Comparison of ENCODE assay signal across 1 cellular context in the genomic region with DNA sequence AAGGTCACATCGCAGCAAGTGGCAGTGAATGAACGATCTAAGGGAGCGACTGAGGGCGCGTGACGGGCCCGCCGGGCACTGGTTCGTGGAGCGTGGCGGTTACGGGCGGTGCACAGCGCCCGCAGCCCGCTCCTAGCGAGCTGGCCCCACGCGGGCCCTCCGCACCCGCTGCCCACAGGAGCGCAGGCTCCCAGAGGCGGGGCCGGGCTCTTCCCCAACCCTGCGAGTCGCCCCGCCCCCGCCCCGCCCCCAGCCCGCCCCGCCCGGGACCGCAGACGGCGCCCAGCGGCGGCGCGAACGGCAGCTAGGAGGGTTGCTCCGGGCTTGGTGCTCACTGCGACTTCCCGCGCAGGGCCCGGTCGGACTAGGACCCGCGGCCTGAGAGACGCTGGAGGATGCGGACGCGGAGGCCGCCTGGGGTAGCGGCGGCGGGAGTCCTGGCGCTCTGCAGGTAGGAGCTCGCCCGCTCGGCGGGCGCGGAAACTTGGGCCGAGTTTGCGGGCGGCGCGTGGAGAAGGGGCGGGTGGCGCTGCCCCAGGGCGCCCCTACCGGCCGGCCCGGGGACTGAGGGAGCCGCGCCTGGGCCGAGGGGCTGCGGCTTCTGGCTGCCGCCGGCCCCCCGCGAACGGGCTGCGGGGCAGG.
TF ChIP-seq lines count a peak whose summit lies in the region.

TSS of gene C15orf39 (plus strand) at position 274 of the 642 bp plus-strand sequence. CDS start 4,167 bp downstream, outside the sequence.

TF ChIP-seq in HEK293, 187 proteins besides CTCF, POLR2A, EP300 and RAD21 (continued from another document and continues in another):
- TF ChIP-seq, protein P1, sequence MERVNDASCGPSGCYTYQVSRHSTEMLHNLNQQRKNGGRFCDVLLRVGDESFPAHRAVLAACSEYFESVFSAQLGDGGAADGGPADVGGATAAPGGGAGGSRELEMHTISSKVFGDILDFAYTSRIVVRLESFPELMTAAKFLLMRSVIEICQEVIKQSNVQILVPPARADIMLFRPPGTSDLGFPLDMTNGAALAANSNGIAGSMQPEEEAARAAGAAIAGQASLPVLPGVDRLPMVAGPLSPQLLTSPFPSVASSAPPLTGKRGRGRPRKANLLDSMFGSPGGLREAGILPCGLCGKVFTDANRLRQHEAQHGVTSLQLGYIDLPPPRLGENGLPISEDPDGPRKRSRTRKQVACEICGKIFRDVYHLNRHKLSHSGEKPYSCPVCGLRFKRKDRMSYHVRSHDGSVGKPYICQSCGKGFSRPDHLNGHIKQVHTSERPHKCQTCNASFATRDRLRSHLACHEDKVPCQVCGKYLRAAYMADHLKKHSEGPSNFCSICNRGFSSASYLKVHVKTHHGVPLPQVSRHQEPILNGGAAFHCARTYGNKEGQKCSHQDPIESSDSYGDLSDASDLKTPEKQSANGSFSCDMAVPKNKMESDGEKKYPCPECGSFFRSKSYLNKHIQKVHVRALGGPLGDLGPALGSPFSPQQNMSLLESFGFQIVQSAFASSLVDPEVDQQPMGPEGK (tag by site-specific recombination; IDR thresholded peaks at IDR 0.05), result no peak
- no peak for TF ChIP-seq ELK4 (IDR thresholded peaks at IDR 0.05; ENCODE audit: borderline replicate concordance, low read depth, low read length)
- no peak for TF ChIP-seq ATF2 (tag by site-specific recombination; IDR thresholded peaks at IDR 0.05; ENCODE audit: low read depth)
- no peak for TF ChIP-seq ZNF132 (tag by site-specific recombination; IDR thresholded peaks at IDR 0.05; ENCODE audit: borderline replicate concordance)
- 0 out of 2 replicates have a peak, but pooled peaks have one; percentile 26 for TF ChIP-seq ZBTB6 (tag by site-specific recombination; IDR thresholded peaks at IDR 0.05)
- TF ChIP-seq ZNF423 (tag by site-specific recombination; IDR thresholded peaks at IDR 0.05), result no peak
- TF ChIP-seq ZNF645 (tag by site-specific recombination; IDR thresholded peaks at IDR 0.05), result no peak
- TF ChIP-seq, protein P2, sequence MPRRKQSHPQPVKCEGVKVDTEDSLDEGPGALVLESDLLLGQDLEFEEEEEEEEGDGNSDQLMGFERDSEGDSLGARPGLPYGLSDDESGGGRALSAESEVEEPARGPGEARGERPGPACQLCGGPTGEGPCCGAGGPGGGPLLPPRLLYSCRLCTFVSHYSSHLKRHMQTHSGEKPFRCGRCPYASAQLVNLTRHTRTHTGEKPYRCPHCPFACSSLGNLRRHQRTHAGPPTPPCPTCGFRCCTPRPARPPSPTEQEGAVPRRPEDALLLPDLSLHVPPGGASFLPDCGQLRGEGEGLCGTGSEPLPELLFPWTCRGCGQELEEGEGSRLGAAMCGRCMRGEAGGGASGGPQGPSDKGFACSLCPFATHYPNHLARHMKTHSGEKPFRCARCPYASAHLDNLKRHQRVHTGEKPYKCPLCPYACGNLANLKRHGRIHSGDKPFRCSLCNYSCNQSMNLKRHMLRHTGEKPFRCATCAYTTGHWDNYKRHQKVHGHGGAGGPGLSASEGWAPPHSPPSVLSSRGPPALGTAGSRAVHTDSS (tag by site-specific recombination; IDR thresholded peaks at IDR 0.05), result peak; percentile 23; the same call in 1 of the 2 replicates
- 0 out of 2 replicates have a peak, but pooled peaks have one; percentile 69 for TF ChIP-seq ZSCAN23 (tag by site-specific recombination; IDR thresholded peaks at IDR 0.05)
- TF ChIP-seq ZNF23 (tag by site-specific recombination; IDR thresholded peaks at IDR 0.05; ENCODE audit: borderline replicate concordance), result no peak
- TF ChIP-seq ZNF302 (tag by site-specific recombination; IDR thresholded peaks at IDR 0.05; ENCODE audit: low read depth), result no peak
- TF ChIP-seq MEIS1 (CRISPR knock-in tag; IDR thresholded peaks at IDR 0.05; ENCODE audit: borderline replicate concordance), result no peak
- TF ChIP-seq ZNF274 (IDR thresholded peaks at IDR 0.05; ENCODE audit: low read length), result no peak
- no peak for TF ChIP-seq ZNF274 (tag by site-specific recombination; IDR thresholded peaks at IDR 0.05; ENCODE audit: borderline replicate concordance)
- no peak for TF ChIP-seq ZNF777 (tag by site-specific recombination; IDR thresholded peaks at IDR 0.05; ENCODE audit: borderline replicate concordance)
- no peak for TF ChIP-seq ZNF560 (tag by site-specific recombination; IDR thresholded peaks at IDR 0.05; ENCODE audit: borderline replicate concordance)
- no peak for TF ChIP-seq FEZF1 (tag by site-specific recombination; IDR thresholded peaks at IDR 0.05)
- peak; percentile 72 for TF ChIP-seq ZNF596 (tag by site-specific recombination; IDR thresholded peaks at IDR 0.05)
- no peak for TF ChIP-seq ZNF555 (tag by site-specific recombination; conservative IDR thresholded peaks at IDR 0.05)
- peak; percentile 38; the same call in 1 of the 2 replicates for TF ChIP-seq ZNF610 (tag by site-specific recombination; IDR thresholded peaks at IDR 0.05; ENCODE audit: borderline replicate concordance)
- TF ChIP-seq ZNF214 (tag by site-specific recombination; IDR thresholded peaks at IDR 0.05; ENCODE audit: borderline replicate concordance), result no peak
- TF ChIP-seq ZNF248 (tag by site-specific recombination; IDR thresholded peaks at IDR 0.05), result no peak
- no peak for TF ChIP-seq ZNF239 (tag by site-specific recombination; IDR thresholded peaks at IDR 0.05)
- no peak for TF ChIP-seq BCL11B (tag by site-specific recombination; IDR thresholded peaks at IDR 0.05; ENCODE audit: low read depth)
- TF ChIP-seq, protein P3, sequence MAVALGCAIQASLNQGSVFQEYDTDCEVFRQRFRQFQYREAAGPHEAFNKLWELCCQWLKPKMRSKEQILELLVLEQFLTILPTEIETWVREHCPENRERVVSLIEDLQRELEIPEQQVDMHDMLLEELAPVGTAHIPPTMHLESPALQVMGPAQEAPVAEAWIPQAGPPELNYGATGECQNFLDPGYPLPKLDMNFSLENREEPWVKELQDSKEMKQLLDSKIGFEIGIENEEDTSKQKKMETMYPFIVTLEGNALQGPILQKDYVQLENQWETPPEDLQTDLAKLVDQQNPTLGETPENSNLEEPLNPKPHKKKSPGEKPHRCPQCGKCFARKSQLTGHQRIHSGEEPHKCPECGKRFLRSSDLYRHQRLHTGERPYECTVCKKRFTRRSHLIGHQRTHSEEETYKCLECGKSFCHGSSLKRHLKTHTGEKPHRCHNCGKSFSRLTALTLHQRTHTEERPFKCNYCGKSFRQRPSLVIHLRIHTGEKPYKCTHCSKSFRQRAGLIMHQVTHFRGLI (tag by site-specific recombination; IDR thresholded peaks at IDR 0.05), result 0 out of 2 replicates have a peak, but pooled peaks have one; percentile 10
- TF ChIP-seq, protein P4, sequence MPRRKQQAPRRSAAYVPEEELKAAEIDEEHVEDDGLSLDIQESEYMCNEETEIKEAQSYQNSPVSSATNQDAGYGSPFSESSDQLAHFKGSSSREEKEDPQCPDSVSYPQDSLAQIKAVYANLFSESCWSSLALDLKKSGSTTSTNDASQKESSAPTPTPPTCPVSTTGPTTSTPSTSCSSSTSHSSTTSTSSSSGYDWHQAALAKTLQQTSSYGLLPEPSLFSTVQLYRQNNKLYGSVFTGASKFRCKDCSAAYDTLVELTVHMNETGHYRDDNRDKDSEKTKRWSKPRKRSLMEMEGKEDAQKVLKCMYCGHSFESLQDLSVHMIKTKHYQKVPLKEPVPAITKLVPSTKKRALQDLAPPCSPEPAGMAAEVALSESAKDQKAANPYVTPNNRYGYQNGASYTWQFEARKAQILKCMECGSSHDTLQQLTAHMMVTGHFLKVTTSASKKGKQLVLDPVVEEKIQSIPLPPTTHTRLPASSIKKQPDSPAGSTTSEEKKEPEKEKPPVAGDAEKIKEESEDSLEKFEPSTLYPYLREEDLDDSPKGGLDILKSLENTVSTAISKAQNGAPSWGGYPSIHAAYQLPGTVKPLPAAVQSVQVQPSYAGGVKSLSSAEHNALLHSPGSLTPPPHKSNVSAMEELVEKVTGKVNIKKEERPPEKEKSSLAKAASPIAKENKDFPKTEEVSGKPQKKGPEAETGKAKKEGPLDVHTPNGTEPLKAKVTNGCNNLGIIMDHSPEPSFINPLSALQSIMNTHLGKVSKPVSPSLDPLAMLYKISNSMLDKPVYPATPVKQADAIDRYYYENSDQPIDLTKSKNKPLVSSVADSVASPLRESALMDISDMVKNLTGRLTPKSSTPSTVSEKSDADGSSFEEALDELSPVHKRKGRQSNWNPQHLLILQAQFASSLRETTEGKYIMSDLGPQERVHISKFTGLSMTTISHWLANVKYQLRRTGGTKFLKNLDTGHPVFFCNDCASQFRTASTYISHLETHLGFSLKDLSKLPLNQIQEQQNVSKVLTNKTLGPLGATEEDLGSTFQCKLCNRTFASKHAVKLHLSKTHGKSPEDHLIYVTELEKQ (tag by site-specific recombination; IDR thresholded peaks at IDR 0.05; ENCODE audit: borderline replicate concordance), result no peak
- TF ChIP-seq ZNF837 (tag by site-specific recombination; IDR thresholded peaks at IDR 0.05), result no peak
- no peak for TF ChIP-seq ZNF155 (tag by site-specific recombination; IDR thresholded peaks at IDR 0.05)
- TF ChIP-seq KLF9 (tag by site-specific recombination; IDR thresholded peaks at IDR 0.05; ENCODE audit: low read depth), result peak; percentile 84
- TF ChIP-seq ZNF626 (tag by site-specific recombination; IDR thresholded peaks at IDR 0.05), result no peak
- TF ChIP-seq TRIM28 (IDR thresholded peaks at IDR 0.05; ENCODE audit: borderline replicate concordance, low read length), result no peak
- no peak for TF ChIP-seq ZNF433 (tag by site-specific recombination; IDR thresholded peaks at IDR 0.05; ENCODE audit: low read depth)
- no peak for TF ChIP-seq GLI2 (tag by site-specific recombination; IDR thresholded peaks at IDR 0.05; ENCODE audit: borderline replicate concordance, low read depth)
- TF ChIP-seq YY1 (tag by site-specific recombination; IDR thresholded peaks at IDR 0.05), result peak; percentile 53; the same call in 1 of the 2 replicates
- peak; percentile 28; the same call in 1 of the 2 replicates for TF ChIP-seq ZNF146 (tag by site-specific recombination; IDR thresholded peaks at IDR 0.05)
- no peak for TF ChIP-seq ZNF114 (tag by site-specific recombination; IDR thresholded peaks at IDR 0.05)
- peak; percentile 41; the same call in 1 of the 2 replicates for TF ChIP-seq GLIS2 (tag by site-specific recombination; IDR thresholded peaks at IDR 0.05)
- no peak for TF ChIP-seq ZBTB48 (tag by site-specific recombination; IDR thresholded peaks at IDR 0.05)
- TF ChIP-seq ZNF843 (tag by site-specific recombination; IDR thresholded peaks at IDR 0.05), result no peak; the same call in 1 of the 2 replicates
- TF ChIP-seq ZNF670 (tag by site-specific recombination; IDR thresholded peaks at IDR 0.05; ENCODE audit: low read depth), result no peak
- no peak for TF ChIP-seq ZNF654 (tag by site-specific recombination; IDR thresholded peaks at IDR 0.05; ENCODE audit: low read depth)
- TF ChIP-seq, protein P5, sequence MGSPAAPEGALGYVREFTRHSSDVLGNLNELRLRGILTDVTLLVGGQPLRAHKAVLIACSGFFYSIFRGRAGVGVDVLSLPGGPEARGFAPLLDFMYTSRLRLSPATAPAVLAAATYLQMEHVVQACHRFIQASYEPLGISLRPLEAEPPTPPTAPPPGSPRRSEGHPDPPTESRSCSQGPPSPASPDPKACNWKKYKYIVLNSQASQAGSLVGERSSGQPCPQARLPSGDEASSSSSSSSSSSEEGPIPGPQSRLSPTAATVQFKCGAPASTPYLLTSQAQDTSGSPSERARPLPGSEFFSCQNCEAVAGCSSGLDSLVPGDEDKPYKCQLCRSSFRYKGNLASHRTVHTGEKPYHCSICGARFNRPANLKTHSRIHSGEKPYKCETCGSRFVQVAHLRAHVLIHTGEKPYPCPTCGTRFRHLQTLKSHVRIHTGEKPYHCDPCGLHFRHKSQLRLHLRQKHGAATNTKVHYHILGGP (tag by site-specific recombination; IDR thresholded peaks at IDR 0.05), result no peak
- peak; percentile 85; the same call in 1 of the 2 replicates for TF ChIP-seq ZNF391 (tag by site-specific recombination; IDR thresholded peaks at IDR 0.05; ENCODE audit: borderline replicate concordance, low read depth)
- TF ChIP-seq ZNF266 (tag by site-specific recombination; IDR thresholded peaks at IDR 0.05; ENCODE audit: low read depth), result no peak
- TF ChIP-seq ZNF335 (tag by site-specific recombination; conservative IDR thresholded peaks at IDR 0.05), result no peak
- TF ChIP-seq SCRT2 (tag by site-specific recombination; IDR thresholded peaks at IDR 0.05), result no peak
- no peak for TF ChIP-seq SALL2 (tag by site-specific recombination; IDR thresholded peaks at IDR 0.05; ENCODE audit: borderline replicate concordance)
- peak; percentile 96 for TF ChIP-seq ZSCAN30 (tag by site-specific recombination; IDR thresholded peaks at IDR 0.05)
- no peak for TF ChIP-seq ZNF16 (tag by site-specific recombination; IDR thresholded peaks at IDR 0.05; ENCODE audit: low read depth)
- TF ChIP-seq ZNF292 (tag by site-specific recombination; IDR thresholded peaks at IDR 0.05; ENCODE audit: borderline replicate concordance, low read depth), result no peak
